23 cellular contexts compared by ENCODE assay signal in the genomic region with DNA sequence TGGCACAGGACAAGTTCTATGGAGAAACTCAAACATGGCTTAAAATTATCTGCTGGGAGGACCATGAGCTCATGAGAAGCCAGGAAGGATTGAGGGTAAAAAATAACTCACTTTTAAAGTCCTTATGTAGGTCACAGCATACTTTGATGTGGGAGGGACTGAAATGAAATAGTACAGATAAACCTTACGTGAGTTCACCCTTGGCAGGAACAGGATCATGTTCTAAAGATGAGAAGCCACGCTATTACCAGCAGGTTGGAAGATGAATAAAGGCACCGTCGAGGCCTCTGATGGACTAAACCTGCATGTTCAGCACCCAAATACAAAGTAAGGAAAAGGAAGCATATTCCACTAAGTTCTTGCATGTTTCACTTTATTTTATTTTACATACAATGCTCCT.
"Had no signal": no experiment of that assay in that cellular context is flagged by ENCODE, and none has a peak within 500 bp of the region (broad histone marks: within the 10 kb centered on the region; RNA-seq: fewer than 3 reads in every experiment).

No MANE protein-coding gene starts in this region.

- H3K9ac ChIP-seq: neural progenitor cell had no signal

- H2AFZ ChIP-seq: neural progenitor cell had no signal

- H3K27ac Mint-ChIP-seq: activated naive CD8-positive, alpha-beta T cell; activated T-cell treated with anti-CD3 and anti-CD28 coated beads, Interleukin-2, amount 50 U/mL, for 24 hours; dendritic cell treated with granulocyte-macrophage colony-stimulating factor and Interleukin-4, amounts not matched to agents 40 ng/mL and 50 ng/mL, for 4 days; endodermal cell; neural progenitor cell; T-helper 2 cell treated with Interferon-gamma antibody and Interleukin-4, amounts not matched to agents 5 μg/mL and 100 μg/mL, for 36 hours had no signal

- H3K36me3 Mint-ChIP-seq: activated naive CD8-positive, alpha-beta T cell; neural progenitor cell had no signal

- H3K4me3 ChIP-seq: gastroesophageal sphincter, heart right ventricle, lung, neural progenitor cell, ovary, SJSA1, transverse colon had no signal

- H3K27me3 ChIP-seq: brain microvascular endothelial cell, gastroesophageal sphincter, heart right ventricle, neural progenitor cell, ovary, SJSA1, transverse colon had no signal

- H3K4me2 ChIP-seq: neural progenitor cell had no signal

- H3K27ac ChIP-seq: brain microvascular endothelial cell, gastroesophageal sphincter, heart right ventricle, neural progenitor cell, ovary, SJSA1, transverse colon had no signal

- DNase-seq: activated CD4-positive, alpha-beta T cell treated with anti-CD3 and anti-CD28 coated beads, Interleukin-2, amount 50 U/mL, for 4 hours; activated effector memory CD4-positive, alpha-beta T cell treated with Interleukin-2 at 50 U/mL for 16 hours; activated T-cell treated with anti-CD3 and anti-CD28 coated beads, Interleukin-2, amount 50 U/mL, for 24 hours; anterior cingulate cortex; brain microvascular endothelial cell; cerebellar nuclear complex; endodermal cell; erythroblast; heart right ventricle; left colon; midbrain; ovary; stimulated activated CD4-positive, alpha-beta T cell treated with anti-CD3 and anti-CD28 coated beads, Interleukin-15, amount 100 ng/mL, for 24 hours; stimulated activated CD4-positive, alpha-beta T cell treated with anti-CD3 and anti-CD28 coated beads, Interleukin-4, amount 100 ng/mL, for 1 hour; stimulated activated naive CD4-positive, alpha-beta T cell; transverse colon had no signal

- ATAC-seq: gastroesophageal sphincter, left colon had no signal

- H3K4me1 ChIP-seq: neural progenitor cell, SJSA1, transverse colon had no signal

- H3K9me3 ChIP-seq: gastroesophageal sphincter, heart right ventricle, ovary, SJSA1, transverse colon had no signal

- H3K27me3 Mint-ChIP-seq: activated naive CD8-positive, alpha-beta T cell; activated T-cell treated with anti-CD3 and anti-CD28 coated beads, Interleukin-2, amount 50 U/mL, for 24 hours; dendritic cell treated with granulocyte-macrophage colony-stimulating factor and Interleukin-4, amounts not matched to agents 40 ng/mL and 50 ng/mL, for 4 days had no signal

- H3K9me3 Mint-ChIP-seq: activated T-cell treated with anti-CD3 and anti-CD28 coated beads, Interleukin-2, amount 50 U/mL, for 24 hours; endodermal cell; neural progenitor cell; T-helper 2 cell treated with Interferon-gamma antibody and Interleukin-4, amounts not matched to agents 5 μg/mL and 100 μg/mL, for 36 hours had no signal

- H3K4me3 Mint-ChIP-seq: activated naive CD8-positive, alpha-beta T cell; activated T-cell treated with anti-CD3 and anti-CD28 coated beads, Interleukin-2, amount 50 U/mL, for 24 hours; dendritic cell treated with granulocyte-macrophage colony-stimulating factor and Interleukin-4, amounts not matched to agents 40 ng/mL and 50 ng/mL, for 4 days; endodermal cell; neural progenitor cell; T-helper 2 cell treated with Interferon-gamma antibody and Interleukin-4, amounts not matched to agents 5 μg/mL and 100 μg/mL, for 36 hours had no signal

- H3K36me3 ChIP-seq: brain microvascular endothelial cell, gastroesophageal sphincter, heart right ventricle, neural progenitor cell, ovary, SJSA1, transverse colon had no signal
